In the genomic region with DNA sequence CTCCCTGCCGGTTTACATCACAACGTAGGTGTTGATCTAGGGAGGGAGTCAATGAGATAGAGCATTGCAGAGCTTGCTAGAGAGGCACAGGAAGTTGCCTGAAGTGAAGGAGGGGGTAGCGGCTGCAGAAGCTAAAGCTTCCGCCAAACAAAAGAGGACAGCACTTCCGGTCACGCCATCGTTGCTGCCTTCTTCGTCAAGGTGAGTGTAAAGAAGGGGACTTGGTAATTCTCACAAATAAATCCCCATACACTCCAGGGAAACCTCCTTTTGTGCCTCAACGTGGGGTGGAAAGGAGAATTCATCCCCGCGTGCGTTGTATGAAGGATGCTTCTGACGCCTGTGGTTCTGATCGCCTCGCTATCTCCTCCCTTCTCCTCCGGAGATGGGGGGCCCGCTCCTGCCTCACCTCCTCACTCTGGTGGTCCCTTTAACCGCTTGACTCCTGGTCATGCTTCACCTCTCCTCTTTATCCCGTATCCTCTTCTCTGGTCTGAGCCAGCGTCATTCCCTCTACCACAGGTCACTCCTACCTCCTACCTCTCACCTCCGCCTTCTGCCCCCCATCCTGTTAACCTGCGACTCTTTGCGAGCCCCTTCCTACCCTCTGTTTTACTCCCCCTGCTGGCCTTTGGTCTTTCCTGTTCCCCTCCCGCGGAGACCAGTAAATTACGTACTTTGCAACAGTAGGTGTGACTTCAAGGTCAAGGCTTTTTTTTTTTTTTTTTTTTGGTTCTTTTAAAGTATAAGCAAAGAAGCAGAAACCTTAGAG, we compare ENCODE assay signal across 8 cellular contexts. TPM values are rescaled to one million over a fixed set of nuclear protein-coding genes. Genes with fewer than 3 reads are reported as not detected.
DNase-seq lines count a peak whose midpoint lies in the region; ATAC-seq and TF ChIP-seq lines count a peak whose summit lies in the region.

No MANE protein-coding gene starts in this region.

- H3K4me3 ChIP-seq in fibroblast of villous mesenchyme (ENCODE audit: low read depth, low read length): peak overlapping the region; percentile 77
- peak overlapping the region; percentile 84 for H3K4me3 ChIP-seq in neuron (ENCODE audit: low read length)

- peaks cover 2% of the 10 kb centered on the region for H3K36me3 ChIP-seq in neuron (ENCODE audit: insufficient read depth, low read length)

- DNase-seq in CD1c-positive myeloid dendritic cell (ENCODE audit: extremely low spot score) (peak; percentile 13), OCI-M1 (lab: John Stamatoyannopoulos, UW) (peak; percentile 80), fibroblast of villous mesenchyme (ENCODE audit: low read depth) (peak; percentile 56), superior temporal gyrus (ENCODE audit: extremely low spot score) (peak; percentile 70)
- DNase-seq in activated T-helper 1 cell treated with anti-CD3 and anti-CD28 coated beads, Interleukin-2, amount 50 U/mL, for 16 hours (ENCODE audit: low read depth in 1 of 2, low spot score in 1 of 2): peak; percentile 10 to 13

- TF ChIP-seq CTCF in fibroblast of villous mesenchyme (IDR thresholded peaks at IDR 0.05; ENCODE audit: insufficient read depth, low read depth, low read length): peak; percentile 13

- H3K4me1 ChIP-seq in neuron (ENCODE audit: insufficient read depth, low read length): no peaks in the 10 kb centered on the region

- ATAC-seq in GM19372 (IDR thresholded peaks at IDR 0.05; ENCODE audit: low read depth, unreplicated experiment): peak; percentile 94
- peak; percentile 92 for ATAC-seq in HG03565 (IDR thresholded peaks at IDR 0.05; ENCODE audit: unreplicated experiment)

- H3K27me3 ChIP-seq in neuron (ENCODE audit: insufficient read depth, low read length): peaks cover 11% of the 10 kb centered on the region

- peak overlapping the region; percentile 65 for H2AFZ ChIP-seq in neuron (ENCODE audit: low read depth, low read length)

- no peaks in the 10 kb centered on the region for H3K9me3 ChIP-seq in neuron (ENCODE audit: low read length)

RNA-seq across cellular contexts. Expression of gene GSPT2, which starts 59.9 kb away (rescaled TPM):
- 4.5 and 7.8 TPM in 2 replicates for total RNA-seq in fibroblast of villous mesenchyme

Comparison
In these comparisons a context has a peak if more than half of its experiments do, and no peak if none do; other contexts are left out.
1. Peak in every context shown above with its lines: DNase-seq, ATAC-seq and H3K4me3 ChIP-seq.
2. DNase-seq: peak in every context shown above with its lines; median percentile 80 in OCI-M1; 70 in superior temporal gyrus; 56 in fibroblast of villous mesenchyme; 13 in CD1c-positive myeloid dendritic cell; 12 in activated T-helper 1 cell treated with anti-CD3 and anti-CD28 coated beads, Interleukin-2, amount 50 U/mL, for 16 hours.